Comparison of ENCODE assay signal across 8 cellular contexts in genomic region chr12:2691340-2692111, GRCh38.
A peak's percentile ranks its signal among the peaks of the same experiment; 100 is the strongest.
DNase-seq lines count a peak whose midpoint lies in the region; ATAC-seq, FAIRE-seq and TF ChIP-seq lines count a peak whose summit lies in the region.

No MANE protein-coding gene starts in this region.

- no peaks in the 10 kb centered on the region for H4K20me1 ChIP-seq in endothelial cell of umbilical vein (replicated peaks; ENCODE audit: control insufficient read depth, extremely low read depth, insufficient read depth, low read length)

- peak overlapping the region; percentile 74 for H3K4me3 ChIP-seq in HUES48 (ENCODE audit: low read depth, low read length)
- peak overlapping the region; percentile 2 to 27 (median 26) for H3K4me3 ChIP-seq in endothelial cell of umbilical vein (replicated peaks in 1 of 3; ENCODE audit: insufficient read depth in 1 of 3, low read depth in 1 of 3, low read length in 3 of 3)
- H3K4me3 ChIP-seq in ovary, result peak overlapping the region; percentile 18

- H3K36me3 ChIP-seq in HUES48 (ENCODE audit: control insufficient read depth, insufficient read depth, low read length) (no peaks in the 10 kb centered on the region), endothelial cell of umbilical vein (ENCODE audit: control insufficient read depth in 2 of 2, extremely low read depth in 1 of 2, insufficient read depth in 2 of 2, low read length in 2 of 2) (no peaks in the 10 kb centered on the region), ovary (no peaks in the 10 kb centered on the region)

- H3K4me2 ChIP-seq in endothelial cell of umbilical vein (ENCODE audit: insufficient read depth, low read length), result peak overlapping the region; percentile 72

- peak; percentile 71 for ATAC-seq in GM19328 (IDR thresholded peaks at IDR 0.05; ENCODE audit: unreplicated experiment)

- FAIRE-seq in endothelial cell of umbilical vein (lab: Jason Lieb, UNC), result no peak

- intact Hi-C loops in endothelial cell of umbilical vein (cut with micrococcal nuclease) (no loop called here), ovary (cut with DNase I) (no loop called here)

- TF ChIP-seq POLR2A in endothelial cell of umbilical vein (IDR thresholded peaks at IDR 0.05; ENCODE audit: low read depth, low read length) (no peak), ovary (IDR thresholded peaks at IDR 0.05) (no peak)

- peak overlapping the region; percentile 21; the same call in 1 of the 2 replicates for H3K27ac ChIP-seq in C4-2B
- H3K27ac ChIP-seq in HUES48 (ENCODE audit: low read depth, low read length), result peak overlapping the region; percentile 21
- H3K27ac ChIP-seq in endothelial cell of umbilical vein (ENCODE audit: insufficient read depth, low read depth, low read length), result no peak overlapping the region
- no peak overlapping the region for H3K27ac ChIP-seq in ovary

- H3K9me3 ChIP-seq in HUES48 (ENCODE audit: control insufficient read depth, insufficient read depth, low read length) (no peaks in the 10 kb centered on the region), endothelial cell of umbilical vein (replicated peaks; ENCODE audit: control insufficient read depth, insufficient read depth, low read length) (no peaks in the 10 kb centered on the region), ovary (no peaks in the 10 kb centered on the region)

- peak overlapping the region; percentile 75 for H2AFZ ChIP-seq in endothelial cell of umbilical vein (ENCODE audit: low read depth, low read length)

- CTCF ChIA-PET in endothelial cell of umbilical vein (lab: Charles Lee), result interaction anchor here (1.0 to 1.4 kb wide), 3 partner anchors 8 to 44 kb away, joined by 3 to 4 read pairs (median 3); no protein-coding TSS in a partner anchor

- POLR2A ChIA-PET in endothelial cell of umbilical vein (lab: Charles Lee), result no interaction called here

- H3K27me3 ChIP-seq in HUES48 (ENCODE audit: control insufficient read depth, insufficient read depth, low read length) (peaks cover 13% of the 10 kb centered on the region), endothelial cell of umbilical vein (ENCODE audit: control insufficient read depth in 2 of 2, insufficient read depth in 2 of 2, low read length in 2 of 2) (peaks cover 20 to 29% of the 10 kb centered on the region in 2 experiments), ovary (no peaks in the 10 kb centered on the region)

- H3K4me1 ChIP-seq in HUES48 (ENCODE audit: control insufficient read depth, insufficient read depth, low read length), result peaks cover 7% of the 10 kb centered on the region; the same call in 1 of the 2 replicates
- H3K4me1 ChIP-seq in endothelial cell of umbilical vein (ENCODE audit: control insufficient read depth, extremely low read depth, insufficient read depth, low read length), result peaks cover 7% of the 10 kb centered on the region
- H3K4me1 ChIP-seq in ovary (ENCODE audit: insufficient read depth), result peaks cover 6% of the 10 kb centered on the region

- H3K9me1 ChIP-seq in endothelial cell of umbilical vein (replicated peaks; ENCODE audit: control insufficient read depth, extremely low read depth, insufficient read depth, low read length), result no peaks in the 10 kb centered on the region

- BruUV-seq in endothelial cell of umbilical vein (replicated peaks; lab: Mats Ljungman, UMichigan), result no TSS peak

- peak; percentile 61 for DNase-seq in activated CD4-positive, alpha-beta T cell treated with anti-CD3 and anti-CD28 coated beads for 48 hours
- DNase-seq in endothelial cell of umbilical vein (ENCODE audit: low read depth, low spot score), result no peak
- DNase-seq in ovary, result peak in 1 of 5 donors; percentile 27
- no peak for DNase-seq in NCI-H446 (lab: John Stamatoyannopoulos, UW)
- no peak for DNase-seq in epidermal melanocyte (ENCODE audit: insufficient read length, low spot score)

- WGBS in ovary, 3 donors, result 5 to 18% (median 18%) methylated on average over 50 to 63 of the region's 63 CpGs

- no peak for TF ChIP-seq EP300 in ovary (IDR thresholded peaks at IDR 0.05)

- dilution Hi-C loops in endothelial cell of umbilical vein (cut with MboI; ENCODE audit: extremely low pct_ligation_motif_present, low sequenced_read_pairs), result no loop called here

- H3K79me2 ChIP-seq in endothelial cell of umbilical vein (ENCODE audit: control insufficient read depth, insufficient read depth, low read length), result no peaks in the 10 kb centered on the region

- TF ChIP-seq CTCF in C4-2B (conservative IDR thresholded peaks at IDR 0.05) (no peak), endothelial cell of umbilical vein (IDR thresholded peaks at IDR 0.05; ENCODE audit: extremely low read depth in 1 of 2, insufficient read depth in 1 of 2, low read depth in 1 of 2, low read length in 2 of 2) (no peak), ovary (IDR thresholded peaks at IDR 0.05) (no peak)

- H3K9ac ChIP-seq in HUES48 (ENCODE audit: low read depth, low read length) (peak overlapping the region; percentile 19; the same call in 1 of the 2 replicates), endothelial cell of umbilical vein (replicated peaks; ENCODE audit: extremely low read depth, insufficient read depth, low read length) (no peak overlapping the region)

TF ChIP-seq in endothelial cell of umbilical vein, 7 proteins besides CTCF, POLR2A, EP300 and RAD21:
- no peak for TF ChIP-seq POLR2AphosphoS5 (IDR thresholded peaks at IDR 0.05; ENCODE audit: insufficient read depth, low read depth, low read length)
- TF ChIP-seq EZH2 (IDR thresholded peaks at IDR 0.05; ENCODE audit: borderline replicate concordance, low read depth, low read length, severe bottlenecking), result peak; percentile 53

Comparison
In these comparisons a context has a peak if more than half of its experiments do, and no peak if none do; other contexts are left out.
1. H3K27ac ChIP-seq: peak in C4-2B (single experiment) and HUES48 (single experiment); none in endothelial cell of umbilical vein (single experiment) and ovary (0 of 2).
2. H3K4me3 ChIP-seq: peak in every context shown above with its lines; median percentile 74 in HUES48; 26 in endothelial cell of umbilical vein; 18 in ovary.